ENCODE assay signal across 1 cellular context in genomic region chr11:9613830-9614762, GRCh38.
TF ChIP-seq lines count a peak whose summit lies in the region.

No MANE protein-coding gene starts in this region.

TF ChIP-seq in K562, 482 proteins besides CTCF, POLR2A, EP300 and RAD21 (continued from another document and continues in another):
- TF ChIP-seq REST (CRISPR knock-in tag; IDR thresholded peaks at IDR 0.05; ENCODE audit: low read depth) (0 out of 2 replicates have a peak, but pooled peaks have one; percentile 41), WHSC1 (IDR thresholded peaks at IDR 0.05; ENCODE audit: low read length) (no peak), PRDM10 (IDR thresholded peaks at IDR 0.05; ENCODE audit: partially characterized antibody) (no peak), CBFB (CRISPR knock-in tag; IDR thresholded peaks at IDR 0.05) (no peak), MNT (conservative IDR thresholded peaks at IDR 0.05) (peak; percentile 76 to 88), TRIM24 (IDR thresholded peaks at IDR 0.05) (0 out of 4 replicates have a peak, but pooled peaks of 1 of the 2 experiments have one; percentile 31), BRF2 (IDR thresholded peaks at IDR 0.05; ENCODE audit: borderline replicate concordance, insufficient read depth, insufficient read length) (no peak), NFXL1 (CRISPR knock-in tag; IDR thresholded peaks at IDR 0.05) (no peak), SAP30 (IDR thresholded peaks at IDR 0.05; ENCODE audit: borderline replicate concordance, insufficient read depth, low read depth, low read length, poor library complexity, severe bottlenecking) (no peak), ATF2 (CRISPR knock-in tag; IDR thresholded peaks at IDR 0.05) (no peak), FOXA3 (CRISPR knock-in tag; conservative IDR thresholded peaks at IDR 0.05 in 1 of 2, IDR thresholded peaks at IDR 0.05 in 1 of 2) (0 out of 4 replicates have a peak, but pooled peaks of 1 of the 2 experiments have one; percentile 16), ARID3A (IDR thresholded peaks at IDR 0.05; ENCODE audit: borderline replicate concordance, low read depth, low read length) (0 out of 2 replicates have a peak, but pooled peaks have one; percentile 5), MLLT1 (IDR thresholded peaks at IDR 0.05) (peak in 1 of 2 experiments; percentile 31; a peak in 1 of 4 replicates), NFRKB (IDR thresholded peaks at IDR 0.05; ENCODE audit: low read depth) (no peak), SFPQ (IDR thresholded peaks at IDR 0.05; ENCODE audit: low read depth, low read length) (no peak), LEF1 (IDR thresholded peaks at IDR 0.05) (no peak; the same call in none of the 2 replicates), ZNF785 (CRISPR knock-in tag; IDR thresholded peaks at IDR 0.05) (no peak), CBX2 (IDR thresholded peaks at IDR 0.05; ENCODE audit: insufficient read depth, low read length, poor library complexity, severe bottlenecking) (no peak), GATAD2B (IDR thresholded peaks at IDR 0.05; ENCODE audit: borderline replicate concordance) (peak; percentile 96), KAT7 (CRISPR knock-in tag; IDR thresholded peaks at IDR 0.05; ENCODE audit: borderline replicate concordance) (0 out of 2 replicates have a peak, but pooled peaks have one; percentile 42), GMEB1 (CRISPR knock-in tag; IDR thresholded peaks at IDR 0.05) (peak; percentile 48), ZZZ3 (IDR thresholded peaks at IDR 0.05) (no peak), STAT6 (CRISPR knock-in tag; IDR thresholded peaks at IDR 0.05) (no peak), MCM3 (IDR thresholded peaks at IDR 0.05) (no peak), SMC3 (conservative IDR thresholded peaks at IDR 0.05; ENCODE audit: insufficient read depth, low read depth, low read length) (peak; percentile 69), SRSF1 (IDR thresholded peaks at IDR 0.05; ENCODE audit: low read depth, low read length) (no peak), ZNF778 (CRISPR knock-in tag; IDR thresholded peaks at IDR 0.05) (no peak)
